Comparison of ENCODE assay signal across 11 cellular contexts in genomic region chr17:76145231-76146052, GRCh38. TPM values are rescaled to one million over a fixed set of nuclear protein-coding genes. Genes with fewer than 3 reads are reported as not detected.
DNase-seq lines count a peak whose midpoint lies in the region; ATAC-seq and FAIRE-seq lines count a peak whose summit lies in the region.
"Had no signal": no experiment of that assay in that cellular context is flagged by ENCODE, and none has a peak within 500 bp of the region (broad histone marks: within the 10 kb centered on the region; RNA-seq: fewer than 3 reads in every experiment).

No MANE protein-coding gene starts in this region.

- peak overlapping the region; percentile 75 for H3K27ac ChIP-seq in effector memory CD4-positive, alpha-beta T cell (ENCODE audit: insufficient read depth, low read length, poor library complexity, severe bottlenecking)
- H3K27ac ChIP-seq in thymus (ENCODE audit: low read depth): peak overlapping the region; percentile 88
- H3K27ac ChIP-seq: SJCRH30 had no signal

- ATAC-seq in GM21717 (IDR thresholded peaks at IDR 0.05; ENCODE audit: unreplicated experiment) (no peak), HG02798 (IDR thresholded peaks at IDR 0.05; ENCODE audit: poor library complexity, unreplicated experiment) (no peak)

- peak; percentile 28 for DNase-seq in NCI-H1436 (lab: John Stamatoyannopoulos, UW)
- DNase-seq in NCI-H1436 treated with DMSO at 0.1 percent for 48 hours (lab: John Stamatoyannopoulos, UW): no peak
- DNase-seq in T-helper 22 cell (ENCODE audit: low read depth): peak; percentile 27
- peak; percentile 24 to 44 (median 36) for DNase-seq in effector memory CD4-positive, alpha-beta T cell
- no peak for DNase-seq in RCC 7860 (ENCODE audit: low spot score)
- DNase-seq: 8988T, HCEC 1CT had no signal

- no peaks in the 10 kb centered on the region for H3K9me3 ChIP-seq in effector memory CD4-positive, alpha-beta T cell (ENCODE audit: control insufficient read depth, low read length)
- no peaks in the 10 kb centered on the region for H3K9me3 ChIP-seq in thymus (ENCODE audit: control insufficient read depth)
- H3K9me3 ChIP-seq: SJCRH30 had no signal

- peaks cover 5% of the 10 kb centered on the region for H3K27me3 ChIP-seq in effector memory CD4-positive, alpha-beta T cell (replicated peaks; ENCODE audit: control insufficient read depth, insufficient read depth, low read length, poor library complexity, severe bottlenecking)
- H3K27me3 ChIP-seq in thymus (ENCODE audit: control insufficient read depth, insufficient read depth): peaks cover 10% of the 10 kb centered on the region
- H3K27me3 ChIP-seq: SJCRH30 had no signal

- peaks cover 56% of the 10 kb centered on the region for H3K4me1 ChIP-seq in effector memory CD4-positive, alpha-beta T cell (ENCODE audit: control insufficient read depth, insufficient read depth, low read length, poor library complexity, severe bottlenecking)
- H3K4me1 ChIP-seq in thymus (ENCODE audit: control insufficient read depth, insufficient read depth, low read length): peaks cover 13% of the 10 kb centered on the region

- FAIRE-seq in RCC 7860 (lab: Jason Lieb, UNC): no peak

- H3K4me3 ChIP-seq in effector memory CD4-positive, alpha-beta T cell (ENCODE audit: insufficient read depth, low read depth, low read length, poor library complexity, severe bottlenecking): no peak overlapping the region
- H3K4me3 ChIP-seq in thymus (ENCODE audit: low read length): no peak overlapping the region
- H3K4me3 ChIP-seq: SJCRH30 had no signal

- H3K36me3 ChIP-seq in effector memory CD4-positive, alpha-beta T cell (ENCODE audit: control insufficient read depth, insufficient read depth, low read length): no peaks in the 10 kb centered on the region
- no peaks in the 10 kb centered on the region for H3K36me3 ChIP-seq in thymus (ENCODE audit: control insufficient read depth, insufficient read depth)
- H3K36me3 ChIP-seq: SJCRH30 had no signal

- 55% methylated on average over 25 of the region's 25 CpGs for WGBS in thymus

RNA-seq across cellular contexts. Expression of gene FOXJ1, which starts 4.4 kb away (rescaled TPM):
- polyA plus RNA-seq in thymus: 0.75 TPM

RNA-seq across cellular contexts. Expression of gene EXOC7, which starts 41.9 kb away (rescaled TPM):
- 64.6 TPM for polyA plus RNA-seq in thymus

Comparison
In these comparisons a context has a peak if more than half of its experiments do, and no peak if none do; other contexts are left out.
1. DNase-seq: peak in NCI-H1436 (single experiment), T-helper 22 cell (single experiment) and effector memory CD4-positive, alpha-beta T cell (3 of 3); none in NCI-H1436 treated with DMSO at 0.1 percent for 48 hours (single experiment) and RCC 7860 (single experiment).